8 cellular contexts compared by ENCODE assay signal in genomic region chr2:142574388-142574787, GRCh38.
"Had no signal": no experiment of that assay in that cellular context is flagged by ENCODE, and none has a peak within 500 bp of the region (broad histone marks: within the 10 kb centered on the region; RNA-seq: fewer than 3 reads in every experiment).

No MANE protein-coding gene starts in this region.

- FAIRE-seq: H1, H54 had no signal

- ATAC-seq: GM23338 had no signal

- H3K4me2 ChIP-seq: GM23338, KMS-11 had no signal

- H3K27ac ChIP-seq: HL-60, KMS-11 had no signal

- H3K4me3 ChIP-seq: GM23338 had no signal

- H2AFZ ChIP-seq: GM23338 had no signal

- DNase-seq: H9, HCEC 1CT, KBM-7 had no signal
